Comparison of ENCODE assay signal across 1 cellular context in the genomic region with DNA sequence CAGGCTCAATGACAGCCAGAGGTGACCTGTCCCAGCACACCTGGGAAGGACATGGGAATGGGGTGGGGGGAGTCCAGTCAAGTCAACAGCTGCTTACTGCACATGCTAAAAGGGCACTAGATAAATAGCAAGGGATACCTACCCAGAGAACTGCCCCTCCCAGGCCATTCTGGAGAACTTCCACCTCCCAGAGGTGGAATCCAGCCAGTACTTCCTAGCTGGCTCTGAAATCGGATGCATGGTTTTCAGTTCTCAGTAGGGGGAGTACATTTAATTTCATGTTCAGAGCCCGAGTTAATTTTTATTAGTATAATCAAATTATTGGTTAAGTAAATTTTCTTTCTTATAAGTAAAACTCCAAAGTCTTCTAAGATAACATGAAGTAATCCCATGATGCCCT.
TF ChIP-seq lines count a peak whose summit lies in the region.

No MANE protein-coding gene starts in this region.

TF ChIP-seq in HEK293T, 16 proteins besides CTCF, POLR2A, EP300 and RAD21 (continued from another document):
- TF ChIP-seq BHLHE40 (IDR thresholded peaks at IDR 0.05; ENCODE audit: borderline replicate concordance) (no peak), NFRKB (IDR thresholded peaks at IDR 0.05) (no peak), FOXM1 (IDR thresholded peaks at IDR 0.05; ENCODE audit: borderline replicate concordance) (no peak), SP1 (IDR thresholded peaks at IDR 0.05) (no peak), SUZ12 (IDR thresholded peaks at IDR 0.05) (no peak), FOXK2 (IDR thresholded peaks at IDR 0.05) (no peak), ELF4 (IDR thresholded peaks at IDR 0.05) (no peak), FOXA1 (IDR thresholded peaks at IDR 0.05) (no peak), TARDBP (IDR thresholded peaks at IDR 0.05) (no peak), CTBP1 (IDR thresholded peaks at IDR 0.05; ENCODE audit: borderline replicate concordance) (no peak), ARNT (IDR thresholded peaks at IDR 0.05) (no peak)
- TF ChIP-seq, protein P1, sequence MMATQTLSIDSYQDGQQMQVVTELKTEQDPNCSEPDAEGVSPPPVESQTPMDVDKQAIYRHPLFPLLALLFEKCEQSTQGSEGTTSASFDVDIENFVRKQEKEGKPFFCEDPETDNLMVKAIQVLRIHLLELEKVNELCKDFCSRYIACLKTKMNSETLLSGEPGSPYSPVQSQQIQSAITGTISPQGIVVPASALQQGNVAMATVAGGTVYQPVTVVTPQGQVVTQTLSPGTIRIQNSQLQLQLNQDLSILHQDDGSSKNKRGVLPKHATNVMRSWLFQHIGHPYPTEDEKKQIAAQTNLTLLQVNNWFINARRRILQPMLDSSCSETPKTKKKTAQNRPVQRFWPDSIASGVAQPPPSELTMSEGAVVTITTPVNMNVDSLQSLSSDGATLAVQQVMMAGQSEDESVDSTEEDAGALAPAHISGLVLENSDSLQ (IDR thresholded peaks at IDR 0.05): no peak
